ENCODE assay signal across 18 cellular contexts in the genomic region with DNA sequence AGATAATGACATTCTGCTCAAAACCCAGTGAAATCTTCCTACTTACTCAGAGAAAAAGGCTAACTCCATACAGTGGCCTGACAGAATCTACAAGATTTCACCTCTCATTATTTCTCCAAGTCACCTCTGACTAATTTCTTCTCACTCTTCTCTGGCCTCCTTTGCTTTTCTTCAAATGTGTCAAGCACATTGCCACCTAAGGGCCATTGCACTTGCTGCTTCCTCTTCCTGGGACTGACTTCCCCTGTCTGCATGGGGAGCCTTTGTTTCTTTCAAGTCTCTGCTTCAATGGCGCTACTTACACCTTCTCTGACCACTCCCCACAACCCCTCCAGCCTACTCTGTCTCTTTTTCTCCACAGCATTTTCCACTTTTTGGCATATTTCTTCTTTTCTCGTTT.
"Had no signal": no experiment of that assay in that cellular context is flagged by ENCODE, and none has a peak within 500 bp of the region (broad histone marks: within the 10 kb centered on the region; RNA-seq: fewer than 3 reads in every experiment).

No MANE protein-coding gene starts in this region.

- H3K36me3 ChIP-seq: esophagus squamous epithelium, suprapubic skin had no signal

- H3K27ac ChIP-seq: esophagus squamous epithelium, suprapubic skin had no signal

- ATAC-seq: activated CD8-positive, alpha-beta memory T cell treated with anti-CD3 and anti-CD28 coated beads, Interleukin-2, amount 10 ng/mL, durations not matched to agents 7 days and 5 days had no signal

- H3K4me3 ChIP-seq: esophagus squamous epithelium, suprapubic skin had no signal

- DNase-seq: activated CD4-positive, alpha-beta T cell treated with anti-CD3 and anti-CD28 coated beads, Interleukin-2, amount 50 U/mL, for 4 hours; activated CD4-positive, CD25-positive, alpha-beta regulatory T cell; activated CD8-positive, alpha-beta memory T cell treated with anti-CD3 and anti-CD28 coated beads, Interleukin-2, amount 10 ng/mL, durations not matched to agents 7 days and 5 days; activated effector memory CD4-positive, alpha-beta T cell treated with anti-CD3 and anti-CD28 coated beads, Interleukin-2, amount 50 U/mL, for 16 hours; activated T-cell treated with anti-CD3 and anti-CD28 coated beads, Interleukin-2, amount 50 U/mL, for 1 hour; central memory CD4-positive, alpha-beta T cell; cortex of kidney; effector CD4-positive, alpha-beta T cell; esophagus squamous epithelium; hypothalamus; kidney glomerular epithelial cell; mesenchymal stem cell; nucleus accumbens; stimulated activated CD4-positive, alpha-beta T cell treated with anti-CD3 and anti-CD28 coated beads, Interleukin-2, amount 100 ng/mL, for 48 hours; stimulated activated naive CD4-positive, alpha-beta T cell treated with Interleukin-2 at 50 U/mL for 16 hours; SW 1271; trophoblast cell had no signal

- H3K27me3 ChIP-seq: esophagus squamous epithelium, suprapubic skin had no signal

- H3K9me3 ChIP-seq: esophagus squamous epithelium, suprapubic skin had no signal
